In the genomic region with DNA sequence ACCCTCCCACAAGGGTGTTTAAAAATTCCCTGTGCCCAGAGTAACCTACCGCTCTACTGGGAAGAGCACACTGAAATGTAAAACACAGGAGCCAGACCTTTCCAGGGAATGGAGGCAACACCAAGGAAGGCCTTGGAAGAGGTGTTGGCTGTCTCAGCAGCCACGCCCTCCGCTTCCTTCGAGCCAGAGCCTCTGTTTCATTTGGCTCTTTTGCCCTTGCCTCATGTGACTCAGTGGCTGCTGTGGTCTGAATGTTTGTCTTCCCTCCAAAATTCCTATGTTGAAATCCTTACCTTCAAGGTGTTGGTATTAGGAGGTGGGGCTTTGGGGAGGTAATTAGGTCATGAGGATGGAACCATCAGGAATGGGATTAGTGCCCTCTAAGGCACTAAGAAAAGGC, we compare ENCODE assay signal across 26 cellular contexts. TPM values are rescaled to one million over a fixed set of nuclear protein-coding genes. Genes with fewer than 3 reads are reported as not detected.
DNase-seq lines count a peak whose midpoint lies in the region; ATAC-seq, FAIRE-seq and TF ChIP-seq lines count a peak whose summit lies in the region.
"Had no signal": no experiment of that assay in that cellular context is flagged by ENCODE, and none has a peak within 500 bp of the region (broad histone marks: within the 10 kb centered on the region; RNA-seq: fewer than 3 reads in every experiment).

No MANE protein-coding gene starts in this region.

- no peaks in the 10 kb centered on the region for H3K36me3 Mint-ChIP-seq in activated T-cell treated with anti-CD3 and anti-CD28 coated beads, Interleukin-2, amount 50 U/mL, for 72 hours (ENCODE audit: insufficient read depth in 2 of 2)
- H3K36me3 Mint-ChIP-seq in HFFc6 (ENCODE audit: low read depth) = peaks cover 14% of the 10 kb centered on the region; the same call in 1 of the 2 replicates
- H3K36me3 Mint-ChIP-seq: activated naive CD8-positive, alpha-beta T cell; naive thymus-derived CD4-positive, alpha-beta T cell had no signal

- peaks cover 42% of the 10 kb centered on the region for H3K4me1 ChIP-seq in A549
- H3K4me1 ChIP-seq: right lobe of liver had no signal

- CTCF ChIA-PET in A549 (lab: Yijun Ruan, JAX) = no interaction called here

- peak overlapping the region; percentile 89; the same call in 1 of the 3 replicates for H3K4me2 ChIP-seq in A549

- 0 out of 6 replicates have a peak overlapping the region, but pooled peaks of 1 of the 2 experiments have one; percentile 25 for H3K27ac ChIP-seq in A549
- H3K27ac ChIP-seq: C4-2B, ovary, right lobe of liver had no signal

- 81% methylated on average over 4 of the region's 4 CpGs for WGBS in A549 (ENCODE audit: missing lambda C conversion rate)

- DNase-seq in A549 (ENCODE audit: low read depth in 1 of 2, low spot score in 1 of 2) (no peak), HT1080 (ENCODE audit: low read depth) (peak; percentile 50), astrocyte of the hippocampus (ENCODE audit: low read depth, low spot score) (peak; percentile 58), fibroblast of the aortic adventitia (ENCODE audit: low read depth) (peak; percentile 49), HFFc6 (no peak)
- DNase-seq in activated T-cell treated with anti-CD3 and anti-CD28 coated beads, Interleukin-2, amount 50 U/mL, for 72 hours = no peak
- no peak for DNase-seq in activated effector memory CD4-positive, alpha-beta T cell treated with Interleukin-2 at 50 U/mL for 16 hours
- DNase-seq: activated CD4-positive, alpha-beta memory T cell treated with anti-CD3 and anti-CD28 coated beads, Interleukin-2, amount 10 ng/mL, durations not matched to agents 7 days and 5 days; activated T-cell treated with anti-CD3 and anti-CD28 coated beads, Interleukin-2, amount 50 U/mL, for 48 hours; body of pancreas; GDM1; GOT3; KG1; left colon; naive thymus-derived CD4-positive, alpha-beta T cell; NCI-H1092; NCI-H1930; ovary; right lobe of liver had no signal

- H3K9me3 Mint-ChIP-seq in activated T-cell treated with anti-CD3 and anti-CD28 coated beads, Interleukin-2, amount 50 U/mL, for 72 hours = no peaks in the 10 kb centered on the region
- H3K9me3 Mint-ChIP-seq in HFFc6 = no peaks in the 10 kb centered on the region
- H3K9me3 Mint-ChIP-seq: activated CD4-positive, alpha-beta memory T cell treated with anti-CD3 and anti-CD28 coated beads, Interleukin-2, amount 10 ng/mL, durations not matched to agents 7 days and 5 days; dendritic cell treated with granulocyte-macrophage colony-stimulating factor and Interleukin-4, amounts not matched to agents 40 ng/mL and 50 ng/mL, for 4 days; naive thymus-derived CD4-positive, alpha-beta T cell; T-helper 1 cell treated with Interleukin-12 subunit alpha and Interleukin-12 subunit beta and Interleukin-4 antibody, amounts not matched to agents 30 μg/mL and 1 μg/mL, for 36 hours; WTC11 had no signal

- TF ChIP-seq CTCF in A549 (IDR thresholded peaks at IDR 0.05) (no peak), fibroblast of the aortic adventitia (IDR thresholded peaks at IDR 0.05; ENCODE audit: insufficient read depth, low read length) (no peak), HFFc6 (IDR thresholded peaks at IDR 0.05) (no peak)

- no peak overlapping the region for H3K4me3 ChIP-seq in A549
- no peak overlapping the region for H3K4me3 ChIP-seq in fibroblast of the aortic adventitia (ENCODE audit: low read depth, low read length)
- H3K4me3 ChIP-seq: body of pancreas, ovary, right lobe of liver had no signal

- H3K4me3 Mint-ChIP-seq in activated T-cell treated with anti-CD3 and anti-CD28 coated beads, Interleukin-2, amount 50 U/mL, for 72 hours = no peak overlapping the region
- no peak overlapping the region for H3K4me3 Mint-ChIP-seq in HFFc6
- H3K4me3 Mint-ChIP-seq: activated CD4-positive, alpha-beta memory T cell treated with anti-CD3 and anti-CD28 coated beads, Interleukin-2, amount 10 ng/mL, durations not matched to agents 7 days and 5 days; activated naive CD8-positive, alpha-beta T cell; dendritic cell treated with granulocyte-macrophage colony-stimulating factor and Interleukin-4, amounts not matched to agents 40 ng/mL and 50 ng/mL, for 4 days; naive thymus-derived CD4-positive, alpha-beta T cell; T-helper 1 cell treated with Interleukin-12 subunit alpha and Interleukin-12 subunit beta and Interleukin-4 antibody, amounts not matched to agents 30 μg/mL and 1 μg/mL, for 36 hours; WTC11 had no signal

- no peak overlapping the region for H3K27ac Mint-ChIP-seq in activated T-cell treated with anti-CD3 and anti-CD28 coated beads, Interleukin-2, amount 50 U/mL, for 72 hours
- no peak overlapping the region for H3K27ac Mint-ChIP-seq in HFFc6
- H3K27ac Mint-ChIP-seq: activated CD4-positive, alpha-beta memory T cell treated with anti-CD3 and anti-CD28 coated beads, Interleukin-2, amount 10 ng/mL, durations not matched to agents 7 days and 5 days; activated naive CD8-positive, alpha-beta T cell; dendritic cell treated with granulocyte-macrophage colony-stimulating factor and Interleukin-4, amounts not matched to agents 40 ng/mL and 50 ng/mL, for 4 days; naive thymus-derived CD4-positive, alpha-beta T cell; T-helper 1 cell treated with Interleukin-12 subunit alpha and Interleukin-12 subunit beta and Interleukin-4 antibody, amounts not matched to agents 30 μg/mL and 1 μg/mL, for 36 hours; WTC11 had no signal

- ATAC-seq in A549 (no peak), GM21786 (IDR thresholded peaks at IDR 0.05; ENCODE audit: unreplicated experiment) (no peak)
- ATAC-seq in activated T-cell treated with anti-CD3 and anti-CD28 coated beads, Interleukin-2, amount 50 U/mL, for 72 hours (replicated peaks in 1 of 2) = no peak
- ATAC-seq: body of pancreas; left colon; naive thymus-derived CD4-positive, alpha-beta T cell; Panc1; right lobe of liver; WTC11 had no signal

- no peaks in the 10 kb centered on the region for H3K4me1 Mint-ChIP-seq in activated T-cell treated with anti-CD3 and anti-CD28 coated beads, Interleukin-2, amount 50 U/mL, for 72 hours (ENCODE audit: low read depth)
- peaks cover 72% of the 10 kb centered on the region for H3K4me1 Mint-ChIP-seq in HFFc6 (ENCODE audit: low read depth)
- H3K4me1 Mint-ChIP-seq: activated CD4-positive, alpha-beta memory T cell treated with anti-CD3 and anti-CD28 coated beads, Interleukin-2, amount 10 ng/mL, durations not matched to agents 7 days and 5 days; naive thymus-derived CD4-positive, alpha-beta T cell had no signal

- no peak for TF ChIP-seq POLR2A in A549 (IDR thresholded peaks at IDR 0.05; ENCODE audit: low read length)

- TF ChIP-seq EP300 in A549 (IDR thresholded peaks at IDR 0.05) = no peak

- FAIRE-seq in A549 (lab: Jason Lieb, UNC) = no peak

- POLR2A ChIA-PET in A549 (lab: Yijun Ruan, JAX) = no interaction called here

- peaks cover 5% of the 10 kb centered on the region for H3K27me3 Mint-ChIP-seq in activated T-cell treated with anti-CD3 and anti-CD28 coated beads, Interleukin-2, amount 50 U/mL, for 72 hours (ENCODE audit: low read depth)
- H3K27me3 Mint-ChIP-seq in HFFc6 (ENCODE audit: insufficient read depth) = peaks cover 3% of the 10 kb centered on the region; the same call in 1 of the 2 replicates
- H3K27me3 Mint-ChIP-seq: activated naive CD8-positive, alpha-beta T cell had no signal

- TF ChIP-seq RAD21 in A549 (conservative IDR thresholded peaks at IDR 0.05 in 1 of 2, IDR thresholded peaks at IDR 0.05 in 1 of 2) = no peak

- H3K9me3 ChIP-seq in A549 = no peaks in the 10 kb centered on the region
- H3K9me3 ChIP-seq: body of pancreas, ovary, right lobe of liver had no signal

TF ChIP-seq in A549, 52 proteins besides CTCF, POLR2A, EP300 and RAD21 (continues in another document):
- TF ChIP-seq POLR2AphosphoS2 (conservative IDR thresholded peaks at IDR 0.05; ENCODE audit: low read length) = no peak
- TF ChIP-seq ZC3H11A (IDR thresholded peaks at IDR 0.05) = no peak
- no peak for TF ChIP-seq RCOR1 (IDR thresholded peaks at IDR 0.05; ENCODE audit: low read depth, low read length)
- TF ChIP-seq KDM1A (IDR thresholded peaks at IDR 0.05; ENCODE audit: low read depth) = no peak
- TF ChIP-seq JUNB (IDR thresholded peaks at IDR 0.05) = no peak
- TF ChIP-seq NFE2L2 (conservative IDR thresholded peaks at IDR 0.05; ENCODE audit: low read length) = no peak
- TF ChIP-seq KDM5A (IDR thresholded peaks at IDR 0.05) = no peak
- no peak for TF ChIP-seq HOXB5 (CRISPR knock-in tag; IDR thresholded peaks at IDR 0.05)
- no peak for TF ChIP-seq TP53 (CRISPR knock-in tag; IDR thresholded peaks at IDR 0.05)
- no peak for TF ChIP-seq NR3C1 (IDR thresholded peaks at IDR 0.05)
- TF ChIP-seq GATA3 (IDR thresholded peaks at IDR 0.05; ENCODE audit: borderline replicate concordance) = no peak
- no peak for TF ChIP-seq HOXB13 (CRISPR knock-in tag; IDR thresholded peaks at IDR 0.05; ENCODE audit: low read depth)
- no peak for TF ChIP-seq CHD2 (IDR thresholded peaks at IDR 0.05; ENCODE audit: low read length, partially characterized antibody)
- TF ChIP-seq, protein P1, sequence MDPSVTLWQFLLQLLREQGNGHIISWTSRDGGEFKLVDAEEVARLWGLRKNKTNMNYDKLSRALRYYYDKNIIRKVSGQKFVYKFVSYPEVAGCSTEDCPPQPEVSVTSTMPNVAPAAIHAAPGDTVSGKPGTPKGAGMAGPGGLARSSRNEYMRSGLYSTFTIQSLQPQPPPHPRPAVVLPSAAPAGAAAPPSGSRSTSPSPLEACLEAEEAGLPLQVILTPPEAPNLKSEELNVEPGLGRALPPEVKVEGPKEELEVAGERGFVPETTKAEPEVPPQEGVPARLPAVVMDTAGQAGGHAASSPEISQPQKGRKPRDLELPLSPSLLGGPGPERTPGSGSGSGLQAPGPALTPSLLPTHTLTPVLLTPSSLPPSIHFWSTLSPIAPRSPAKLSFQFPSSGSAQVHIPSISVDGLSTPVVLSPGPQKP (IDR thresholded peaks at IDR 0.05; ENCODE audit: low read depth, low read length) = no peak

RNA-seq across cellular contexts. Expression of a gene that starts 11.3 kb away (rescaled TPM):
- 11.3 and 11.9 TPM in 2 replicates for polyA plus RNA-seq in A549 (2011; rRNA removed)
- 4.6 and 5.8 TPM in 2 replicates for polyA plus RNA-seq in A549 (2012; cell fraction: cytosol; rRNA removed)
- polyA plus RNA-seq in A549 (2012; cell fraction: nucleus; rRNA removed) = 4.0 and 5.0 TPM in 2 replicates
- 7.5 to 10.8 TPM (median 9.8 TPM) in 3 replicates for polyA plus RNA-seq in A549 (2017; fragmentation: RNase III; extraction: RNeasy Plus Mini Kit Qiagen cat#74134 plus additional on column Dnase treatment)
- 8.2 and 8.8 TPM in 2 replicates for polyA minus RNA-seq in A549 (2011; rRNA and poly(A)+ RNA removed)
- total RNA-seq in HT1080 (2014; rRNA removed; shearing (Covaris generic)) = 31.2 and 33.2 TPM in 2 replicates
- polyA plus RNA-seq in HT1080 (2015; cell fraction: cytosol; rRNA removed) = 20.1 and 25.0 TPM in 2 replicates
- 17.0 TPM in 2 replicates for polyA plus RNA-seq in HT1080 (2015; cell fraction: nucleus; rRNA removed)
- 18.0 and 22.8 TPM in 2 replicates for total RNA-seq in fibroblast of the aortic adventitia (ENCODE audit: low replicate concordance)
- total RNA-seq in activated T-cell treated with anti-CD3 and anti-CD28 coated beads, Interleukin-2, amount 50 U/mL, for 72 hours = 1 to 10 TPM; 1.5 to 1.6 TPM
- total RNA-seq in HFFc6 (2021; fragmentation: NEBNext Ultra II Directional; extraction: Animal tissue kit (Norgen Biotek cat#: 25700)) = 10 to 100 TPM; 28.4 to 36.4 (median 32.0) TPM
- polyA plus RNA-seq: naive thymus-derived CD4-positive, alpha-beta T cell had no signal

Comparison
In these comparisons a context has a peak if more than half of its experiments do, and no peak if none do; other contexts are left out.
1. DNase-seq: peak in HT1080 (single experiment), astrocyte of the hippocampus (single experiment) and fibroblast of the aortic adventitia (single experiment); none in A549 (0 of 2), activated T-cell treated with anti-CD3 and anti-CD28 coated beads, Interleukin-2, amount 50 U/mL, for 72 hours (0 of 2), activated effector memory CD4-positive, alpha-beta T cell treated with Interleukin-2 at 50 U/mL for 16 hours (single experiment) and HFFc6 (single experiment).